In genomic region chr17:8740486-8740885, GRCh38 we compare ENCODE assay signal across 10 cellular contexts. TPM values are rescaled to one million over a fixed set of nuclear protein-coding genes. Genes with fewer than 3 reads are reported as not detected.
DNase-seq lines count a peak whose midpoint lies in the region; ATAC-seq and TF ChIP-seq lines count a peak whose summit lies in the region.
"Had no signal": no experiment of that assay in that cellular context is flagged by ENCODE, and none has a peak within 500 bp of the region (broad histone marks: within the 10 kb centered on the region; RNA-seq: fewer than 3 reads in every experiment).

No MANE protein-coding gene starts in this region.

- peaks cover 12% of the 10 kb centered on the region for H3K4me1 Mint-ChIP-seq in WTC11

- H3K27ac Mint-ChIP-seq in WTC11 = no peak overlapping the region

- H3K4me3 Mint-ChIP-seq in WTC11 = no peak overlapping the region

- ATAC-seq in WTC11 (peak; percentile 79), HG03025 (IDR thresholded peaks at IDR 0.05; ENCODE audit: low FRiP score, unreplicated experiment) (no peak), GM21737 (IDR thresholded peaks at IDR 0.05; ENCODE audit: unreplicated experiment) (no peak)

- H3K27me3 Mint-ChIP-seq in WTC11 (ENCODE audit: low read depth) = no peaks in the 10 kb centered on the region

- no peaks in the 10 kb centered on the region for H3K36me3 Mint-ChIP-seq in WTC11

- H3K9me3 Mint-ChIP-seq in WTC11 = no peaks in the 10 kb centered on the region

- DNase-seq in WTC11 (ENCODE audit: low spot score) (peak; percentile 63), kidney glomerular epithelial cell (lab: John Stamatoyannopoulos, UW) (no peak), NCI-H2196 (lab: John Stamatoyannopoulos, UW; ENCODE audit: unreplicated experiment) (no peak)
- DNase-seq in central memory CD4-positive, alpha-beta T cell = peak; percentile 46
- peak; percentile 18 to 40 for DNase-seq in stimulated activated CD4-positive, alpha-beta T cell treated with anti-CD3 and anti-CD28 coated beads, Interleukin-4, amount 100 ng/mL, for 4 hours

- TF ChIP-seq CTCF in GM12874 (IDR thresholded peaks at IDR 0.05; ENCODE audit: insufficient read depth, low read depth, low read length) (peak; percentile 12; the same call in 1 of the 2 replicates), WTC11 (IDR thresholded peaks at IDR 0.05) (no peak)

- CTCF ChIA-PET in WTC11 (lab: Charles Lee) = interaction anchor here (0.6 to 2.9 kb wide), 8 partner anchors 45 to 321 kb away, joined by 3 to 7 read pairs (median 4); partner anchors contain the start of gene MYH10

- POLR2A ChIA-PET in WTC11 (lab: Charles Lee) = interaction anchor here (0.8 to 1.6 kb wide), 3 partner anchors 16 to 110 kb away, joined by 4 to 5 read pairs (median 5); partner anchors contain the start of gene MYH10

TF ChIP-seq in WTC11, 78 proteins besides CTCF, POLR2A, EP300 and RAD21:
- TF ChIP-seq ETV6 (CRISPR knock-in tag; IDR thresholded peaks at IDR 0.05) (no peak), TP53 (CRISPR knock-in tag; IDR thresholded peaks at IDR 0.05) (no peak), ATF6 (CRISPR knock-in tag; IDR thresholded peaks at IDR 0.05) (no peak), ZNF423 (CRISPR knock-in tag; IDR thresholded peaks at IDR 0.05) (no peak), ATF3 (CRISPR knock-in tag; conservative IDR thresholded peaks at IDR 0.05) (no peak), NR1H2 (CRISPR knock-in tag; IDR thresholded peaks at IDR 0.05) (no peak), ZNF416 (CRISPR knock-in tag; IDR thresholded peaks at IDR 0.05) (no peak), GRHL2 (CRISPR knock-in tag; IDR thresholded peaks at IDR 0.05; ENCODE audit: insufficient replicate concordance, severe bottlenecking) (no peak), NFE2L1 (CRISPR knock-in tag; IDR thresholded peaks at IDR 0.05) (no peak), RORB (CRISPR knock-in tag; IDR thresholded peaks at IDR 0.05) (no peak), IRF2 (CRISPR knock-in tag; IDR thresholded peaks at IDR 0.05; ENCODE audit: borderline replicate concordance, low read depth) (no peak), FOXJ3 (CRISPR knock-in tag; IDR thresholded peaks at IDR 0.05; ENCODE audit: borderline replicate concordance) (no peak), STAT6 (CRISPR knock-in tag; conservative IDR thresholded peaks at IDR 0.05; ENCODE audit: low read depth) (no peak), ZNF138 (CRISPR knock-in tag; conservative IDR thresholded peaks at IDR 0.05) (no peak), SOX15 (CRISPR knock-in tag; IDR thresholded peaks at IDR 0.05) (no peak)
- TF ChIP-seq, protein P1, sequence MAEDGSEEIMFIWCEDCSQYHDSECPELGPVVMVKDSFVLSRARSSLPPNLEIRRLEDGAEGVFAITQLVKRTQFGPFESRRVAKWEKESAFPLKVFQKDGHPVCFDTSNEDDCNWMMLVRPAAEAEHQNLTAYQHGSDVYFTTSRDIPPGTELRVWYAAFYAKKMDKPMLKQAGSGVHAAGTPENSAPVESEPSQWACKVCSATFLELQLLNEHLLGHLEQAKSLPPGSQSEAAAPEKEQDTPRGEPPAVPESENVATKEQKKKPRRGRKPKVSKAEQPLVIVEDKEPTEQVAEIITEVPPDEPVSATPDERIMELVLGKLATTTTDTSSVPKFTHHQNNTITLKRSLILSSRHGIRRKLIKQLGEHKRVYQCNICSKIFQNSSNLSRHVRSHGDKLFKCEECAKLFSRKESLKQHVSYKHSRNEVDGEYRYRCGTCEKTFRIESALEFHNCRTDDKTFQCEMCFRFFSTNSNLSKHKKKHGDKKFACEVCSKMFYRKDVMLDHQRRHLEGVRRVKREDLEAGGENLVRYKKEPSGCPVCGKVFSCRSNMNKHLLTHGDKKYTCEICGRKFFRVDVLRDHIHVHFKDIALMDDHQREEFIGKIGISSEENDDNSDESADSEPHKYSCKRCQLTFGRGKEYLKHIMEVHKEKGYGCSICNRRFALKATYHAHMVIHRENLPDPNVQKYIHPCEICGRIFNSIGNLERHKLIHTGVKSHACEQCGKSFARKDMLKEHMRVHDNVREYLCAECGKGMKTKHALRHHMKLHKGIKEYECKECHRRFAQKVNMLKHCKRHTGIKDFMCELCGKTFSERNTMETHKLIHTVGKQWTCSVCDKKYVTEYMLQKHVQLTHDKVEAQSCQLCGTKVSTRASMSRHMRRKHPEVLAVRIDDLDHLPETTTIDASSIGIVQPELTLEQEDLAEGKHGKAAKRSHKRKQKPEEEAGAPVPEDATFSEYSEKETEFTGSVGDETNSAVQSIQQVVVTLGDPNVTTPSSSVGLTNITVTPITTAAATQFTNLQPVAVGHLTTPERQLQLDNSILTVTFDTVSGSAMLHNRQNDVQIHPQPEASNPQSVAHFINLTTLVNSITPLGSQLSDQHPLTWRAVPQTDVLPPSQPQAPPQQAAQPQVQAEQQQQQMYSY (CRISPR knock-in tag; IDR thresholded peaks at IDR 0.05) = no peak

RNA-seq across cellular contexts. Expression of gene CCDC42, which starts 4.2 kb away (rescaled TPM):
- not detected in 3 replicates for total RNA-seq in WTC11 (2021)
- total RNA-seq: NCI-H460, renal cortical epithelial cell had no signal

RNA-seq across cellular contexts. Expression of gene SPDYE4, which starts 17.9 kb away (rescaled TPM):
- not detected in 3 replicates for total RNA-seq in WTC11 (2021)
- total RNA-seq: NCI-H460, renal cortical epithelial cell had no signal

RNA-seq across cellular contexts. Expression of gene MFSD6L, which starts 58.7 kb away (rescaled TPM):
- 4.0 to 5.2 TPM (median 4.5 TPM) in 3 replicates for total RNA-seq in WTC11 (2021)
- total RNA-seq: NCI-H460, renal cortical epithelial cell had no signal

Comparison
In these comparisons a context has a peak if more than half of its experiments do, and no peak if none do; other contexts are left out.
1. DNase-seq: peak in WTC11 (single experiment), central memory CD4-positive, alpha-beta T cell (single experiment) and stimulated activated CD4-positive, alpha-beta T cell treated with anti-CD3 and anti-CD28 coated beads, Interleukin-4, amount 100 ng/mL, for 4 hours (2 of 2); none in kidney glomerular epithelial cell (single experiment) and NCI-H2196 (single experiment).